Comparison of ENCODE assay signal across 29 cellular contexts in the genomic region with DNA sequence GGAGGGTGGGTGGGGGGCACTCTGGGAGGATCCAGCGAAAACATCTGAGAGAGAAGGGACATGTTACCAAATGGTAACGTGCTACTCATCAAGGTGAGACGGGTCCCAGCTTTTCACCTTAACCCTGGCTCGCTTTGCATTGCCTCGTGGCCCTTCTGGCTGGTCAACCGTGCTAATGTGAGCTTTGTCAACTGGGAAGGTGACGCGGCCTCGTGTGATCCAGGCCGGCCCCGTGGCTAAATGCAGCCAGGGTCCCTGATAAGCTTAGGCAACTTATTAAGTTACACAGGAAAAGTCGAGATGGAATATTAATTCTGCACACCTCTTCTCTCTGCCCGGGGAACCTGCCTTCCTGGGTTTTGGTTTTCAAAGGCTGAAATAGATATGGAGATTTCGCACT.
"Had no signal": no experiment of that assay in that cellular context is flagged by ENCODE, and none has a peak within 500 bp of the region (broad histone marks: within the 10 kb centered on the region; RNA-seq: fewer than 3 reads in every experiment).

No MANE protein-coding gene starts in this region.

- H3K27ac Mint-ChIP-seq: activated naive CD8-positive, alpha-beta T cell; immature natural killer cell; natural killer cell treated with Interleukin-12 subunit alpha and Interleukin-12 subunit beta and Interleukin-15 and Interleukin-18, amount 100 ng/mL, for 72 hours; stimulated activated memory B cell treated with anti-CD40 and anti-IgM and Interleukin-4, amounts not matched to agents 10 μg/mL and 1 μg/mL and 100 μg/mL, for 72 hours; T-helper 1 cell treated with Interleukin-12 subunit alpha and Interleukin-12 subunit beta and Interleukin-4 antibody, amounts not matched to agents 30 μg/mL and 1 μg/mL, for 36 hours had no signal

- H3K4me1 Mint-ChIP-seq: immature natural killer cell had no signal

- H3K4me3 Mint-ChIP-seq: activated naive CD8-positive, alpha-beta T cell; brain; endodermal cell; immature natural killer cell; natural killer cell treated with Interleukin-12 subunit alpha and Interleukin-12 subunit beta and Interleukin-15 and Interleukin-18, amount 100 ng/mL, for 72 hours; stimulated activated memory B cell treated with anti-CD40 and anti-IgM and Interleukin-4, amounts not matched to agents 10 μg/mL and 1 μg/mL and 100 μg/mL, for 72 hours; stimulated activated naive CD8-positive, alpha-beta T cell treated with anti-CD3 and anti-CD28 coated beads, Interleukin-15, amount 100 ng/mL, for 72 hours; T-helper 1 cell treated with Interleukin-12 subunit alpha and Interleukin-12 subunit beta and Interleukin-4 antibody, amounts not matched to agents 30 μg/mL and 1 μg/mL, for 36 hours had no signal

- H3K4me1 ChIP-seq: lower lobe of right lung, upper lobe of right lung had no signal

- H3K27ac ChIP-seq: esophagus muscularis mucosa, foreskin keratinocyte, heart left ventricle, lower lobe of right lung, sigmoid colon, tibial artery, upper lobe of right lung, VCaP had no signal

- H3K27me3 ChIP-seq: foreskin keratinocyte, sigmoid colon, tibial artery, upper lobe of right lung had no signal

- DNase-seq: activated CD4-positive, alpha-beta T cell treated with anti-CD3 and anti-CD28 coated beads for 48 hours; activated CD4-positive, alpha-beta T cell treated with anti-CD3 and anti-CD28 coated beads, Interleukin-2, amount 50 U/mL, for 48 hours; activated CD8-positive, alpha-beta memory T cell treated with anti-CD3 and anti-CD28 coated beads for 24 hours; activated effector memory CD4-positive, alpha-beta T cell treated with Interleukin-2 at 50 U/mL for 16 hours; activated naive CD4-positive, alpha-beta T cell treated with Interleukin-2 at 50 U/mL for 16 hours; anterior cingulate cortex; caudate nucleus; endodermal cell; foreskin keratinocyte; heart left ventricle; hypothalamus; immature natural killer cell; lower lobe of right lung; mucosa of descending colon; sigmoid colon; stimulated activated CD4-positive, alpha-beta T cell treated with anti-CD3 and anti-CD28 coated beads, Interleukin-1b, Interleukin-23, amount 100 ng/mL, for 48 hours; stimulated activated CD4-positive, alpha-beta T cell treated with anti-CD3 and anti-CD28 coated beads, Interleukin-4, amount 100 ng/mL, for 4 hours; stimulated activated CD8-positive, alpha-beta memory T cell treated with anti-CD3 and anti-CD28 coated beads, Interleukin-4, amount 100 ng/mL, for 48 hours; stimulated activated naive CD8-positive, alpha-beta T cell treated with anti-CD3 and anti-CD28 coated beads, Interleukin-15, amount 100 ng/mL, for 72 hours; T-helper 9 cell; tibial artery; upper lobe of right lung had no signal

- H3K36me3 ChIP-seq: esophagus muscularis mucosa, heart left ventricle, lower lobe of right lung, sigmoid colon, tibial artery, upper lobe of right lung had no signal

- H3K36me3 Mint-ChIP-seq: activated naive CD8-positive, alpha-beta T cell; brain; immature natural killer cell; natural killer cell treated with Interleukin-12 subunit alpha and Interleukin-12 subunit beta and Interleukin-15 and Interleukin-18, amount 100 ng/mL, for 72 hours; stimulated activated memory B cell treated with anti-CD40 and anti-IgM and Interleukin-4, amounts not matched to agents 10 μg/mL and 1 μg/mL and 100 μg/mL, for 72 hours had no signal

- H3K4me3 ChIP-seq: esophagus muscularis mucosa, heart left ventricle, lower lobe of right lung, mucosa of descending colon, sigmoid colon, tibial artery, upper lobe of right lung had no signal

- H3K9me3 ChIP-seq: esophagus muscularis mucosa, heart left ventricle, lower lobe of right lung, mucosa of descending colon, sigmoid colon, tibial artery, upper lobe of right lung had no signal

- H3K9me3 Mint-ChIP-seq: brain; natural killer cell treated with Interleukin-12 subunit alpha and Interleukin-12 subunit beta and Interleukin-15 and Interleukin-18, amount 100 ng/mL, for 72 hours; stimulated activated memory B cell treated with anti-CD40 and anti-IgM and Interleukin-4, amounts not matched to agents 10 μg/mL and 1 μg/mL and 100 μg/mL, for 72 hours; stimulated activated naive CD8-positive, alpha-beta T cell treated with anti-CD3 and anti-CD28 coated beads, Interleukin-15, amount 100 ng/mL, for 72 hours; T-helper 1 cell treated with Interleukin-12 subunit alpha and Interleukin-12 subunit beta and Interleukin-4 antibody, amounts not matched to agents 30 μg/mL and 1 μg/mL, for 36 hours had no signal
